ENCODE assay signal across 8 cellular contexts in genomic region chr9:113587471-113588031, GRCh38.
DNase-seq lines count a peak whose midpoint lies in the region; ATAC-seq and TF ChIP-seq lines count a peak whose summit lies in the region.

No MANE protein-coding gene starts in this region.

- intact Hi-C loops in dorsolateral prefrontal cortex (cut with DNase I): loop anchor here in 1 of 2 donors (2.0 kb wide), 1 partner anchor 143 kb away; no protein-coding TSS in a partner anchor
- intact Hi-C loops in aorta (cut with DNase I): loop anchor here in 1 of 2 donors (2.0 kb wide), 1 partner anchor 139 kb away; no protein-coding TSS in a partner anchor

- no peaks in the 10 kb centered on the region for H3K27me3 Mint-ChIP-seq in T-helper 2 cell treated with Interferon-gamma antibody and Interleukin-4, amounts not matched to agents 5 μg/mL and 100 μg/mL, for 36 hours (ENCODE audit: low read depth)

- H4K8ac ChIP-seq in mesendoderm (ENCODE audit: low read depth, low read length): no peak overlapping the region

- no peak overlapping the region for H2BK120ac ChIP-seq in mesendoderm (ENCODE audit: low read depth, low read length)

- no CpG with 5 or more reads among the region's 14 CpGs for WGBS in mesendoderm (ENCODE audit: extremely low coverage, insufficient coverage, low lambda C conversion rate)
- 32 to 35% methylated on average over 14 of the region's 14 CpGs for WGBS in aorta, 2 donors

- no peak overlapping the region for H2BK15ac ChIP-seq in mesendoderm (replicated peaks; ENCODE audit: low read depth)

- in situ Hi-C loops in G401 (cut with HindIII; ENCODE audit: low sequenced_read_pairs): no loop called here

- H3K27ac ChIP-seq in dorsolateral prefrontal cortex (peak overlapping the region in 41 of 59 donors; percentile 0 to 72 (median 47)), mesendoderm (ENCODE audit: low read depth, low read length) (no peak overlapping the region), aorta (ENCODE audit: low read depth in 1 of 2, low read length in 2 of 2) (peak overlapping the region in 1 of 2 donors; percentile 33)

- TF ChIP-seq CTCF in dorsolateral prefrontal cortex (IDR thresholded peaks at IDR 0.05 in 54 of 56, conservative IDR thresholded peaks at IDR 0.05 in 2 of 56; ENCODE audit: low read depth in 1 of 56, partially characterized antibody in 56 of 56): peak in 48 of 56 donors; percentile 7 to 66 (median 40)

- no peak overlapping the region for H3K27ac Mint-ChIP-seq in T-helper 2 cell treated with Interferon-gamma antibody and Interleukin-4, amounts not matched to agents 5 μg/mL and 100 μg/mL, for 36 hours

- no peak overlapping the region for H3K9ac ChIP-seq in mesendoderm (ENCODE audit: low read length)

- DNase-seq in stimulated activated CD4-positive, alpha-beta T cell treated with anti-CD3 and anti-CD28 coated beads, Interleukin-4, amount 100 ng/mL, for 1 hour: peak; percentile 25
- no peak for DNase-seq in stimulated activated CD4-positive, alpha-beta T cell treated with anti-CD3 and anti-CD28 coated beads, Interleukin-2, amount 100 ng/mL, for 24 hours
- DNase-seq in dorsolateral prefrontal cortex (no peak), mesendoderm (peak; percentile 56), aorta (peak in 1 of 2 donors; percentile 86), G401 (ENCODE audit: low spot score) (no peak), superior temporal gyrus (ENCODE audit: extremely low spot score) (no peak)
- DNase-seq in T-helper 2 cell treated with Interferon-gamma antibody and Interleukin-4, amounts not matched to agents 5 μg/mL and 100 μg/mL, for 36 hours (ENCODE audit: low spot score): no peak

- H3K79me1 ChIP-seq in mesendoderm (ENCODE audit: low read length): no peaks in the 10 kb centered on the region

- H3K23ac ChIP-seq in mesendoderm (ENCODE audit: low read length): no peak overlapping the region

- H3K36me3 Mint-ChIP-seq in T-helper 2 cell treated with Interferon-gamma antibody and Interleukin-4, amounts not matched to agents 5 μg/mL and 100 μg/mL, for 36 hours (ENCODE audit: low read depth): peaks cover 31% of the 10 kb centered on the region

- H3K79me2 ChIP-seq in mesendoderm (ENCODE audit: control insufficient read depth, insufficient read depth, low read length): no peaks in the 10 kb centered on the region

- H3K4me1 ChIP-seq in mesendoderm (ENCODE audit: control insufficient read depth, low read depth, low read length) (no peaks in the 10 kb centered on the region), aorta (ENCODE audit: control insufficient read depth in 1 of 2, insufficient read depth in 2 of 2, low read length in 2 of 2) (no peaks in the 10 kb centered on the region)

- H3K9me3 Mint-ChIP-seq in T-helper 2 cell treated with Interferon-gamma antibody and Interleukin-4, amounts not matched to agents 5 μg/mL and 100 μg/mL, for 36 hours: no peaks in the 10 kb centered on the region

- H4K5ac ChIP-seq in mesendoderm (ENCODE audit: low read length): no peak overlapping the region

- H3K56ac ChIP-seq in mesendoderm (ENCODE audit: low read length): peak overlapping the region; percentile 35

- no peak overlapping the region for H3K4me2 ChIP-seq in mesendoderm (ENCODE audit: low read length)

- peaks cover 48% of the 10 kb centered on the region for H3K4me1 Mint-ChIP-seq in T-helper 2 cell treated with Interferon-gamma antibody and Interleukin-4, amounts not matched to agents 5 μg/mL and 100 μg/mL, for 36 hours (ENCODE audit: low read depth)

- no peak overlapping the region for H2BK5ac ChIP-seq in mesendoderm (ENCODE audit: low read length)

- no peaks in the 10 kb centered on the region for H3K36me3 ChIP-seq in mesendoderm (ENCODE audit: control insufficient read depth, insufficient read depth, low read length)
- H3K36me3 ChIP-seq in aorta (ENCODE audit: control insufficient read depth in 1 of 2, insufficient read depth in 2 of 2, low read length in 1 of 2): peaks cover 0 to 6% of the 10 kb centered on the region in 2 donors

- H3K4ac ChIP-seq in mesendoderm (ENCODE audit: low read depth, low read length): no peak overlapping the region

- H3K18ac ChIP-seq in mesendoderm (ENCODE audit: low read length): no peak overlapping the region

- H3K4me3 ChIP-seq in dorsolateral prefrontal cortex (no peak overlapping the region), mesendoderm (ENCODE audit: low read length) (no peak overlapping the region), aorta (ENCODE audit: low read length in 2 of 2) (no peak overlapping the region)

- no peak overlapping the region for H2AK5ac ChIP-seq in mesendoderm (ENCODE audit: low read length)

- no peaks in the 10 kb centered on the region for H3K9me3 ChIP-seq in aorta (ENCODE audit: control insufficient read depth, low read length)

- ATAC-seq in aorta (ENCODE audit: low FRiP score): peak; percentile 68

- H3K27me3 ChIP-seq in dorsolateral prefrontal cortex (no peaks in the 10 kb centered on the region), mesendoderm (ENCODE audit: insufficient read depth, low read length, poor library complexity) (no peaks in the 10 kb centered on the region), aorta (ENCODE audit: control insufficient read depth in 1 of 2, insufficient read depth in 2 of 2, low read length in 1 of 2) (no peaks in the 10 kb centered on the region)

- H3K4me3 Mint-ChIP-seq in T-helper 2 cell treated with Interferon-gamma antibody and Interleukin-4, amounts not matched to agents 5 μg/mL and 100 μg/mL, for 36 hours: no peak overlapping the region

Comparison
In these comparisons a context has a peak if more than half of its experiments do, and no peak if none do; other contexts are left out.
1. DNase-seq: peak in stimulated activated CD4-positive, alpha-beta T cell treated with anti-CD3 and anti-CD28 coated beads, Interleukin-4, amount 100 ng/mL, for 1 hour (single experiment) and mesendoderm (single experiment); none in stimulated activated CD4-positive, alpha-beta T cell treated with anti-CD3 and anti-CD28 coated beads, Interleukin-2, amount 100 ng/mL, for 24 hours (0 of 2), dorsolateral prefrontal cortex (0 of 10), T-helper 2 cell treated with Interferon-gamma antibody and Interleukin-4, amounts not matched to agents 5 μg/mL and 100 μg/mL, for 36 hours (single experiment), G401 (single experiment) and superior temporal gyrus (single experiment).